ENCODE assay signal across 1 cellular context in the genomic region with DNA sequence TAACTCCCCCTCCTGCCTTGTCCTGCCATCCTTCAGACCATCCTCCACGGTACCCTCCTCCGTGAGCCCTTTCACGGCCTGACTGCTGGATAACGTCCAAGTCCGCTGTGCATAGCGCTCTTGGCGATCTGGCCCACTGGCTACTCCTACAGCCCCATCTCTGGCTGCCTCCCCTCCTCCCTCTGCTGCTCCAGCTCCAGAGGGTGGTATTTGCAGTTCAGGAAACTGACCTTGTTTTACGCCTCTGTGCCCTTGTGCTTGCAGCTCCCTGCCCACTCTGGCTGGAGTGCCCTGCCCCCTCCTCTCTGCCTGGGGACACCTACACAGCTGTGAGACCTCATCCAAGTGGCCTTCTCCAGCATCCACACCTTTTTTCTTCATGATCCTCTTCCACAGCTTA.
TF ChIP-seq lines count a peak whose summit lies in the region.

No MANE protein-coding gene starts in this region.

TF ChIP-seq in HepG2, 621 proteins besides CTCF, POLR2A, EP300 and RAD21 (continued from another document):
- TF ChIP-seq, protein P1, sequence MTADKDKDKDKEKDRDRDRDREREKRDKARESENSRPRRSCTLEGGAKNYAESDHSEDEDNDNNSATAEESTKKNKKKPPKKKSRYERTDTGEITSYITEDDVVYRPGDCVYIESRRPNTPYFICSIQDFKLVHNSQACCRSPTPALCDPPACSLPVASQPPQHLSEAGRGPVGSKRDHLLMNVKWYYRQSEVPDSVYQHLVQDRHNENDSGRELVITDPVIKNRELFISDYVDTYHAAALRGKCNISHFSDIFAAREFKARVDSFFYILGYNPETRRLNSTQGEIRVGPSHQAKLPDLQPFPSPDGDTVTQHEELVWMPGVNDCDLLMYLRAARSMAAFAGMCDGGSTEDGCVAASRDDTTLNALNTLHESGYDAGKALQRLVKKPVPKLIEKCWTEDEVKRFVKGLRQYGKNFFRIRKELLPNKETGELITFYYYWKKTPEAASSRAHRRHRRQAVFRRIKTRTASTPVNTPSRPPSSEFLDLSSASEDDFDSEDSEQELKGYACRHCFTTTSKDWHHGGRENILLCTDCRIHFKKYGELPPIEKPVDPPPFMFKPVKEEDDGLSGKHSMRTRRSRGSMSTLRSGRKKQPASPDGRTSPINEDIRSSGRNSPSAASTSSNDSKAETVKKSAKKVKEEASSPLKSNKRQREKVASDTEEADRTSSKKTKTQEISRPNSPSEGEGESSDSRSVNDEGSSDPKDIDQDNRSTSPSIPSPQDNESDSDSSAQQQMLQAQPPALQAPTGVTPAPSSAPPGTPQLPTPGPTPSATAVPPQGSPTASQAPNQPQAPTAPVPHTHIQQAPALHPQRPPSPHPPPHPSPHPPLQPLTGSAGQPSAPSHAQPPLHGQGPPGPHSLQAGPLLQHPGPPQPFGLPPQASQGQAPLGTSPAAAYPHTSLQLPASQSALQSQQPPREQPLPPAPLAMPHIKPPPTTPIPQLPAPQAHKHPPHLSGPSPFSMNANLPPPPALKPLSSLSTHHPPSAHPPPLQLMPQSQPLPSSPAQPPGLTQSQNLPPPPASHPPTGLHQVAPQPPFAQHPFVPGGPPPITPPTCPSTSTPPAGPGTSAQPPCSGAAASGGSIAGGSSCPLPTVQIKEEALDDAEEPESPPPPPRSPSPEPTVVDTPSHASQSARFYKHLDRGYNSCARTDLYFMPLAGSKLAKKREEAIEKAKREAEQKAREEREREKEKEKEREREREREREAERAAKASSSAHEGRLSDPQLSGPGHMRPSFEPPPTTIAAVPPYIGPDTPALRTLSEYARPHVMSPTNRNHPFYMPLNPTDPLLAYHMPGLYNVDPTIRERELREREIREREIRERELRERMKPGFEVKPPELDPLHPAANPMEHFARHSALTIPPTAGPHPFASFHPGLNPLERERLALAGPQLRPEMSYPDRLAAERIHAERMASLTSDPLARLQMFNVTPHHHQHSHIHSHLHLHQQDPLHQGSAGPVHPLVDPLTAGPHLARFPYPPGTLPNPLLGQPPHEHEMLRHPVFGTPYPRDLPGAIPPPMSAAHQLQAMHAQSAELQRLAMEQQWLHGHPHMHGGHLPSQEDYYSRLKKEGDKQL (CRISPR knock-in tag; IDR thresholded peaks at IDR 0.05; ENCODE audit: low read depth) = no peak
- no peak for TF ChIP-seq ZNF331 (CRISPR knock-in tag; IDR thresholded peaks at IDR 0.05)
TF ChIP-seq in HepG2: peak in this region for 89.
